24 cellular contexts compared by ENCODE assay signal in genomic region chr6:156009656-156010055, GRCh38.
DNase-seq lines count a peak whose midpoint lies in the region; ATAC-seq, FAIRE-seq and TF ChIP-seq lines count a peak whose summit lies in the region.
"Had no signal": no experiment of that assay in that cellular context is flagged by ENCODE, and none has a peak within 500 bp of the region (broad histone marks: within the 10 kb centered on the region; RNA-seq: fewer than 3 reads in every experiment).

No MANE protein-coding gene starts in this region.

- no peak overlapping the region for H3K9ac ChIP-seq in astrocyte (ENCODE audit: low read length)

- ATAC-seq in GM19023 (IDR thresholded peaks at IDR 0.05; ENCODE audit: unreplicated experiment), result no peak
- ATAC-seq: CD8-positive, alpha-beta T cell; HCT116; Right ventricle myocardium inferior had no signal

- H3K4me1 ChIP-seq in astrocyte (ENCODE audit: insufficient read depth, low read length) (no peaks in the 10 kb centered on the region), tibial nerve (peaks cover 0 to 7% (median 0%) of the 10 kb centered on the region in 4 donors)

- H3K4me3 Mint-ChIP-seq in activated CD4-positive, alpha-beta memory T cell treated with anti-CD3 and anti-CD28 coated beads for 36 hours, result no peak overlapping the region
- no peak overlapping the region for H3K4me3 Mint-ChIP-seq in activated CD4-positive, alpha-beta memory T cell treated with anti-CD3 and anti-CD28 coated beads, Interleukin-2, amount 10 ng/mL, durations not matched to agents 7 days and 5 days
- H3K4me3 Mint-ChIP-seq in astrocyte (ENCODE audit: unreplicated experiment), result no peak overlapping the region
- H3K4me3 Mint-ChIP-seq: CD8-positive, alpha-beta T cell; IgD-negative memory B cell had no signal

- POLR2A ChIA-PET in activated CD4-positive, alpha-beta memory T cell treated with anti-CD3 and anti-CD28 coated beads for 36 hours (lab: Charles Lee), result no interaction called here
- POLR2A ChIA-PET in activated CD4-positive, alpha-beta memory T cell treated with anti-CD3 and anti-CD28 coated beads, Interleukin-2, amount 10 ng/mL, durations not matched to agents 7 days and 5 days (lab: Charles Lee), result no interaction called here

- H3K4me1 Mint-ChIP-seq in activated CD4-positive, alpha-beta memory T cell treated with anti-CD3 and anti-CD28 coated beads for 36 hours (ENCODE audit: low read depth), result peaks cover 12% of the 10 kb centered on the region
- H3K4me1 Mint-ChIP-seq in activated CD4-positive, alpha-beta memory T cell treated with anti-CD3 and anti-CD28 coated beads, Interleukin-2, amount 10 ng/mL, durations not matched to agents 7 days and 5 days, result peaks cover 3% of the 10 kb centered on the region
- peaks cover 18% of the 10 kb centered on the region for H3K4me1 Mint-ChIP-seq in astrocyte (ENCODE audit: low read depth, unreplicated experiment)

- H2AFZ ChIP-seq in astrocyte (ENCODE audit: low read depth, low read length), result no peak overlapping the region

- no peaks in the 10 kb centered on the region for H3K36me3 Mint-ChIP-seq in activated CD4-positive, alpha-beta memory T cell treated with anti-CD3 and anti-CD28 coated beads for 36 hours
- no peaks in the 10 kb centered on the region for H3K36me3 Mint-ChIP-seq in activated CD4-positive, alpha-beta memory T cell treated with anti-CD3 and anti-CD28 coated beads, Interleukin-2, amount 10 ng/mL, durations not matched to agents 7 days and 5 days (ENCODE audit: low read depth)
- no peaks in the 10 kb centered on the region for H3K36me3 Mint-ChIP-seq in astrocyte (ENCODE audit: low read depth, unreplicated experiment)
- H3K36me3 Mint-ChIP-seq: CD8-positive, alpha-beta T cell had no signal

- intact Hi-C loops in activated CD4-positive, alpha-beta memory T cell treated with anti-CD3 and anti-CD28 coated beads for 36 hours (cut with micrococcal nuclease), result no loop called here

- H3K27me3 ChIP-seq in astrocyte (ENCODE audit: insufficient read depth, low read length) (no peaks in the 10 kb centered on the region), tibial nerve (no peaks in the 10 kb centered on the region)

- no peaks in the 10 kb centered on the region for H3K27me3 Mint-ChIP-seq in activated CD4-positive, alpha-beta memory T cell treated with anti-CD3 and anti-CD28 coated beads for 36 hours
- H3K27me3 Mint-ChIP-seq in activated CD4-positive, alpha-beta memory T cell treated with anti-CD3 and anti-CD28 coated beads, Interleukin-2, amount 10 ng/mL, durations not matched to agents 7 days and 5 days, result no peaks in the 10 kb centered on the region
- H3K27me3 Mint-ChIP-seq in astrocyte (ENCODE audit: low read depth, unreplicated experiment), result no peaks in the 10 kb centered on the region

- H3K27ac ChIP-seq in astrocyte (ENCODE audit: low read depth, low read length) (no peak overlapping the region), tibial nerve (no peak overlapping the region)

- TF ChIP-seq POLR2A in tibial nerve (IDR thresholded peaks at IDR 0.05), result no peak

- FAIRE-seq in astrocyte (lab: Jason Lieb, UNC), result no peak
- FAIRE-seq: GM12891, H1, RCC 7860 had no signal

- H3K27ac Mint-ChIP-seq in activated CD4-positive, alpha-beta memory T cell treated with anti-CD3 and anti-CD28 coated beads for 36 hours, result peak overlapping the region; percentile 6
- no peak overlapping the region for H3K27ac Mint-ChIP-seq in activated CD4-positive, alpha-beta memory T cell treated with anti-CD3 and anti-CD28 coated beads, Interleukin-2, amount 10 ng/mL, durations not matched to agents 7 days and 5 days
- H3K27ac Mint-ChIP-seq in astrocyte (ENCODE audit: unreplicated experiment), result peak overlapping the region; percentile 7
- H3K27ac Mint-ChIP-seq: CD8-positive, alpha-beta T cell; IgD-negative memory B cell had no signal

- H3K9me3 ChIP-seq in astrocyte (ENCODE audit: insufficient read depth, low read depth, low read length), result no peaks in the 10 kb centered on the region
- no peaks in the 10 kb centered on the region for H3K9me3 ChIP-seq in tibial nerve

- H3K36me3 ChIP-seq in astrocyte (ENCODE audit: insufficient read depth, low read length) (no peaks in the 10 kb centered on the region), tibial nerve (no peaks in the 10 kb centered on the region)

- no peak for TF ChIP-seq CTCF in astrocyte (IDR thresholded peaks at IDR 0.05; ENCODE audit: insufficient read depth, low read depth, low read length)
- no peak for TF ChIP-seq CTCF in tibial nerve (IDR thresholded peaks at IDR 0.05)

- CTCF ChIA-PET in activated CD4-positive, alpha-beta memory T cell treated with anti-CD3 and anti-CD28 coated beads for 36 hours (lab: Charles Lee), result no interaction called here
- CTCF ChIA-PET in activated CD4-positive, alpha-beta memory T cell treated with anti-CD3 and anti-CD28 coated beads, Interleukin-2, amount 10 ng/mL, durations not matched to agents 7 days and 5 days (lab: Charles Lee), result no interaction called here

- no peak overlapping the region for H3K4me3 ChIP-seq in astrocyte (ENCODE audit: insufficient read depth, low read depth, low read length)
- no peak overlapping the region for H3K4me3 ChIP-seq in tibial nerve

- WGBS in tibial nerve, 2 donors, result 80 to 89% methylated on average over 1 of the region's 1 CpG

- DNase-seq in activated CD4-positive, alpha-beta memory T cell treated with anti-CD3 and anti-CD28 coated beads for 36 hours, result peak; percentile 17
- no peak for DNase-seq in activated CD4-positive, alpha-beta memory T cell treated with anti-CD3 and anti-CD28 coated beads, Interleukin-2, amount 10 ng/mL, durations not matched to agents 7 days and 5 days
- DNase-seq in stimulated activated CD4-positive, alpha-beta T cell treated with anti-CD3 and anti-CD28 coated beads, Interleukin-1b, Interleukin-23, amount 100 ng/mL, for 48 hours, result peak; percentile 3
- DNase-seq in stimulated activated CD4-positive, alpha-beta T cell treated with anti-CD3 and anti-CD28 coated beads, Interleukin-4, amount 100 ng/mL, for 4 hours, result no peak
- DNase-seq in astrocyte (ENCODE audit: low read depth) (peak; percentile 16), stromal cell of bone marrow (ENCODE audit: low read depth) (peak; percentile 43), tibial nerve (ENCODE audit: low spot score in 2 of 2) (no peak)
- DNase-seq: AML-193; C1 segment of cervical spinal cord; CD8-positive, alpha-beta T cell; DND-41; MV-4-11; NCI-H1105 treated with DMSO at 0.1 percent for 48 hours; NCI-H2081; NCI-H2171; NCI-H524 treated with DMSO at 0.1 percent for 48 hours; NCI-H82 had no signal

- H3K9me3 Mint-ChIP-seq in activated CD4-positive, alpha-beta memory T cell treated with anti-CD3 and anti-CD28 coated beads for 36 hours, result peaks cover 8% of the 10 kb centered on the region
- H3K9me3 Mint-ChIP-seq in activated CD4-positive, alpha-beta memory T cell treated with anti-CD3 and anti-CD28 coated beads, Interleukin-2, amount 10 ng/mL, durations not matched to agents 7 days and 5 days, result no peaks in the 10 kb centered on the region
- peaks cover 5% of the 10 kb centered on the region for H3K9me3 Mint-ChIP-seq in astrocyte (ENCODE audit: unreplicated experiment)
- H3K9me3 Mint-ChIP-seq: CD8-positive, alpha-beta T cell had no signal

- H3K79me2 ChIP-seq in astrocyte (ENCODE audit: insufficient read depth, low read length), result no peaks in the 10 kb centered on the region

- no peak for TF ChIP-seq EP300 in tibial nerve (IDR thresholded peaks at IDR 0.05)

- no peaks in the 10 kb centered on the region for H4K20me1 ChIP-seq in astrocyte (ENCODE audit: insufficient read depth, low read length)

- no peak overlapping the region for H3K4me2 ChIP-seq in astrocyte (ENCODE audit: low read length)

Comparison
In these comparisons a context has a peak if more than half of its experiments do, and no peak if none do; other contexts are left out.
1. DNase-seq: peak in activated CD4-positive, alpha-beta memory T cell treated with anti-CD3 and anti-CD28 coated beads for 36 hours (single experiment), stimulated activated CD4-positive, alpha-beta T cell treated with anti-CD3 and anti-CD28 coated beads, Interleukin-1b, Interleukin-23, amount 100 ng/mL, for 48 hours (single experiment), astrocyte (single experiment) and stromal cell of bone marrow (single experiment); none in activated CD4-positive, alpha-beta memory T cell treated with anti-CD3 and anti-CD28 coated beads, Interleukin-2, amount 10 ng/mL, durations not matched to agents 7 days and 5 days (single experiment), stimulated activated CD4-positive, alpha-beta T cell treated with anti-CD3 and anti-CD28 coated beads, Interleukin-4, amount 100 ng/mL, for 4 hours (0 of 2) and tibial nerve (0 of 2).